ENCODE assay signal across 14 cellular contexts in genomic region chr11:86660011-86660595, GRCh38. TPM values are rescaled to one million over a fixed set of nuclear protein-coding genes. Genes with fewer than 3 reads are reported as not detected.
DNase-seq lines count a peak whose midpoint lies in the region; ATAC-seq, FAIRE-seq and TF ChIP-seq lines count a peak whose summit lies in the region.
"Had no signal": no experiment of that assay in that cellular context is flagged by ENCODE, and none has a peak within 500 bp of the region (broad histone marks: within the 10 kb centered on the region; RNA-seq: fewer than 3 reads in every experiment).

No MANE protein-coding gene starts in this region.

- ATAC-seq in A549 = peak; percentile 66 to 81; a peak in 5 of 6 replicates
- no peak for ATAC-seq in lower lobe of right lung
- ATAC-seq: activated CD4-positive, alpha-beta T cell treated with anti-CD3 and anti-CD28 coated beads for 36 hours; stimulated activated effector memory CD8-positive, alpha-beta T cell treated with anti-CD3 and anti-CD28 coated beads, Interleukin-12 subunit alpha, Interleukin-12 subunit beta, amount 100 ng/mL, for 72 hours had no signal

- 53% methylated on average over 3 of the region's 3 CpGs for WGBS in A549 (ENCODE audit: missing lambda C conversion rate)

- peaks cover 39% of the 10 kb centered on the region for H3K4me1 Mint-ChIP-seq in HFFc6 (ENCODE audit: low read depth)
- H3K4me1 Mint-ChIP-seq: activated CD4-positive, alpha-beta T cell treated with anti-CD3 and anti-CD28 coated beads for 36 hours; IgD-negative memory B cell; stimulated activated effector memory CD8-positive, alpha-beta T cell treated with anti-CD3 and anti-CD28 coated beads, Interleukin-12 subunit alpha, Interleukin-12 subunit beta, amount 100 ng/mL, for 72 hours had no signal

- POLR2A ChIA-PET in A549 (lab: Yijun Ruan, JAX) = no interaction called here

- H3K27me3 ChIP-seq in WERI-Rb-1 (ENCODE audit: insufficient read depth, low read depth, severe bottlenecking) (no peaks in the 10 kb centered on the region), lower lobe of right lung (ENCODE audit: low read depth) (no peaks in the 10 kb centered on the region)

- CTCF ChIA-PET in A549 (lab: Yijun Ruan, JAX) = interaction anchor here (0.8 to 2.6 kb wide), 3 partner anchors 52 to 143 kb away, joined by 3 to 12 read pairs (median 3); no protein-coding TSS in a partner anchor

- no peak overlapping the region for H3K27ac Mint-ChIP-seq in HFFc6
- H3K27ac Mint-ChIP-seq: activated CD4-positive, alpha-beta T cell treated with anti-CD3 and anti-CD28 coated beads for 36 hours; IgD-negative memory B cell; mesothelial cell of epicardium; stimulated activated effector memory CD8-positive, alpha-beta T cell treated with anti-CD3 and anti-CD28 coated beads, Interleukin-12 subunit alpha, Interleukin-12 subunit beta, amount 100 ng/mL, for 72 hours had no signal

- DNase-seq in A549 (ENCODE audit: low read depth in 1 of 2, low spot score in 1 of 2) (no peak), HFFc6 (peak; percentile 55), WERI-Rb-1 (peak; percentile 47), fibroblast of the conjunctiva (ENCODE audit: low read depth) (peak; percentile 45), NOMO-1 treated with dmso at 0.1 percent for 144 hours (lab: John Stamatoyannopoulos, UW; ENCODE audit: unreplicated experiment) (no peak), lower lobe of right lung (no peak), NCI-H2227 (lab: John Stamatoyannopoulos, UW; ENCODE audit: unreplicated experiment) (no peak), HUDEP-2 (lab: John Stamatoyannopoulos, UW; ENCODE audit: unreplicated experiment in 76 of 76) (no peak)
- DNase-seq: activated CD4-positive, alpha-beta T cell treated with anti-CD3 and anti-CD28 coated beads for 36 hours; BE2C; NCI-H187 had no signal

- intact Hi-C loops in lower lobe of right lung (cut with DNase I) = no loop called here

- H3K4me2 ChIP-seq in A549 = peak overlapping the region; percentile 7; the same call in 1 of the 3 replicates

- FAIRE-seq in A549 (lab: Jason Lieb, UNC) = no peak

- TF ChIP-seq EP300 in A549 (IDR thresholded peaks at IDR 0.05) = no peak

- H3K4me1 ChIP-seq in A549 (peaks cover 17% of the 10 kb centered on the region), lower lobe of right lung (no peaks in the 10 kb centered on the region)
- H3K4me1 ChIP-seq: BE2C had no signal

- no peak for TF ChIP-seq CTCF in A549 (IDR thresholded peaks at IDR 0.05)
- no peak for TF ChIP-seq CTCF in HFFc6 (IDR thresholded peaks at IDR 0.05)
- TF ChIP-seq CTCF in WERI-Rb-1 (IDR thresholded peaks at IDR 0.05; ENCODE audit: low read depth, low read length) = no peak
- no peak for TF ChIP-seq CTCF in lower lobe of right lung (IDR thresholded peaks at IDR 0.05)

- H3K36me3 ChIP-seq in WERI-Rb-1 = peaks cover 33% of the 10 kb centered on the region
- H3K36me3 ChIP-seq in lower lobe of right lung = no peaks in the 10 kb centered on the region
- H3K36me3 ChIP-seq: BE2C had no signal

- no peaks in the 10 kb centered on the region; the same call in 1 of the 2 replicates for H3K27me3 Mint-ChIP-seq in HFFc6 (ENCODE audit: insufficient read depth)

- peak overlapping the region; percentile 7; the same call in 1 of the 2 replicates for H3K4me3 Mint-ChIP-seq in HFFc6
- H3K4me3 Mint-ChIP-seq: activated CD4-positive, alpha-beta T cell treated with anti-CD3 and anti-CD28 coated beads for 36 hours; IgD-negative memory B cell; mesothelial cell of epicardium; stimulated activated effector memory CD8-positive, alpha-beta T cell treated with anti-CD3 and anti-CD28 coated beads, Interleukin-12 subunit alpha, Interleukin-12 subunit beta, amount 100 ng/mL, for 72 hours had no signal

- H3K9me3 Mint-ChIP-seq in HFFc6 = no peaks in the 10 kb centered on the region

- TF ChIP-seq POLR2A in A549 (IDR thresholded peaks at IDR 0.05; ENCODE audit: low read length) = no peak

- peaks cover 3% of the 10 kb centered on the region for H3K36me3 Mint-ChIP-seq in HFFc6 (ENCODE audit: low read depth)
- H3K36me3 Mint-ChIP-seq: IgD-negative memory B cell; stimulated activated effector memory CD8-positive, alpha-beta T cell treated with anti-CD3 and anti-CD28 coated beads, Interleukin-12 subunit alpha, Interleukin-12 subunit beta, amount 100 ng/mL, for 72 hours had no signal

- H3K4me3 ChIP-seq in A549 = no peak overlapping the region
- H3K4me3 ChIP-seq in WERI-Rb-1 (ENCODE audit: low read depth, low read length) = no peak overlapping the region
- H3K4me3 ChIP-seq in lower lobe of right lung = no peak overlapping the region

- TF ChIP-seq RAD21 in A549 (conservative IDR thresholded peaks at IDR 0.05 in 1 of 2, IDR thresholded peaks at IDR 0.05 in 1 of 2) = no peak

- H3K27ac ChIP-seq in A549 (no peak overlapping the region), WERI-Rb-1 (peak overlapping the region; percentile 25), lower lobe of right lung (no peak overlapping the region)

- H3K9me3 ChIP-seq in A549 (no peaks in the 10 kb centered on the region), WERI-Rb-1 (ENCODE audit: severe bottlenecking) (no peaks in the 10 kb centered on the region), lower lobe of right lung (no peaks in the 10 kb centered on the region)
- H3K9me3 ChIP-seq: BE2C had no signal

TF ChIP-seq in A549, 52 proteins besides CTCF, POLR2A, EP300 and RAD21:
- no peak for TF ChIP-seq HOXB5 (CRISPR knock-in tag; IDR thresholded peaks at IDR 0.05)
- TF ChIP-seq CEBPB (IDR thresholded peaks at IDR 0.05) = no peak
- no peak for TF ChIP-seq ZFP36 (IDR thresholded peaks at IDR 0.05; ENCODE audit: borderline replicate concordance, partially characterized antibody)
- TF ChIP-seq HOXA7 (CRISPR knock-in tag; IDR thresholded peaks at IDR 0.05) = no peak
- TF ChIP-seq NPAS2 (CRISPR knock-in tag; IDR thresholded peaks at IDR 0.05; ENCODE audit: borderline replicate concordance) = no peak
- no peak for TF ChIP-seq TFCP2L1 (CRISPR knock-in tag; IDR thresholded peaks at IDR 0.05)
- no peak for TF ChIP-seq CHD2 (IDR thresholded peaks at IDR 0.05; ENCODE audit: low read length, partially characterized antibody)
- TF ChIP-seq JUN (IDR thresholded peaks at IDR 0.05) = no peak
- no peak for TF ChIP-seq FOSB (CRISPR knock-in tag; IDR thresholded peaks at IDR 0.05)
- TF ChIP-seq KDM5A (IDR thresholded peaks at IDR 0.05) = no peak
- no peak for TF ChIP-seq HOXB13 (CRISPR knock-in tag; IDR thresholded peaks at IDR 0.05; ENCODE audit: low read depth)
- no peak for TF ChIP-seq CBX8 (IDR thresholded peaks at IDR 0.05)
- TF ChIP-seq HDAC2 (IDR thresholded peaks at IDR 0.05) = no peak
- TF ChIP-seq REST (IDR thresholded peaks at IDR 0.05) = no peak
- no peak for TF ChIP-seq SMC3 (IDR thresholded peaks at IDR 0.05)

RNA-seq across cellular contexts. Expression of gene ME3, which starts 12.3 kb away (rescaled TPM):
- polyA plus RNA-seq in A549 (2011; rRNA removed) (21.4 and 22.3 TPM in 2 replicates), A549 (2017; fragmentation: RNase III; extraction: RNeasy Plus Mini Kit Qiagen cat#74134 plus additional on column Dnase treatment) (19.7 to 23.5 TPM (median 20.1 TPM) in 3 replicates)
- 28.5 and 35.1 TPM in 2 replicates for polyA plus RNA-seq in A549 (2012; cell fraction: cytosol; rRNA removed)
- polyA plus RNA-seq in A549 (2012; cell fraction: nucleus; rRNA removed) = 90.0 and 116 TPM in 2 replicates
- polyA minus RNA-seq in A549 (2011; rRNA and poly(A)+ RNA removed) = 74.2 and 74.4 TPM in 2 replicates
- total RNA-seq in HFFc6 (2021; fragmentation: NEBNext Ultra II Directional; extraction: Animal tissue kit (Norgen Biotek cat#: 25700)) = 1 to 10 TPM; 3.5 to 8.6 (median 6.6) TPM
- total RNA-seq in lower lobe of right lung = 18.6 TPM
- polyA plus RNA-seq: IgD-negative memory B cell had no signal

Comparison
In these comparisons a context has a peak if more than half of its experiments do, and no peak if none do; other contexts are left out.
1. ATAC-seq: peak in A549 (2 of 2); none in lower lobe of right lung (0 of 2).
2. DNase-seq: peak in HFFc6 (single experiment), WERI-Rb-1 (single experiment) and fibroblast of the conjunctiva (single experiment); none in A549 (0 of 2), NOMO-1 treated with dmso at 0.1 percent for 144 hours (single experiment), lower lobe of right lung (single experiment), NCI-H2227 (single experiment) and HUDEP-2 (0 of 76).